In genomic region chr6:29792123-29793035, GRCh38 we compare ENCODE assay signal across 8 cellular contexts. TPM values are rescaled to one million over a fixed set of nuclear protein-coding genes. Genes with fewer than 3 reads are reported as not detected.
DNase-seq lines count a peak whose midpoint lies in the region; ATAC-seq and TF ChIP-seq lines count a peak whose summit lies in the region.

No MANE protein-coding gene starts in this region.

- TSS peak; percentile 67 for BruUV-seq in PC-3 (replicated peaks; lab: Mats Ljungman, UMichigan)

- POLR2A ChIA-PET in PC-3 (lab: Charles Lee; ENCODE audit: unreplicated experiment): no interaction called here

- in situ Hi-C loops in Caki2 (cut with HindIII; ENCODE audit: low pct_unique_long_range_greater_than_20kb, low sequenced_read_pairs): no loop called here

- peak overlapping the region; percentile 86 for H3K9ac ChIP-seq in PC-3 (ENCODE audit: low read length)

- TF ChIP-seq POLR2A in tibial nerve (IDR thresholded peaks at IDR 0.05): no peak

- peak; percentile 58; the same call in 1 of the 2 replicates for TF ChIP-seq CTCF in PC-3 (conservative IDR thresholded peaks at IDR 0.05; ENCODE audit: low read depth, low read length)
- TF ChIP-seq CTCF in tibial nerve (IDR thresholded peaks at IDR 0.05): peak; percentile 33 to 63 (median 55)

- CTCF ChIA-PET in PC-3 (lab: Charles Lee): no interaction called here

- peak overlapping the region; percentile 82 for H3K4me3 ChIP-seq in PC-3 (ENCODE audit: low read length)
- H3K4me3 ChIP-seq in tibial nerve: peak overlapping the region; percentile 30 to 62 (median 50)

- H3K4me1 ChIP-seq in PC-3 (ENCODE audit: insufficient read depth, low read length) (peaks cover 25% of the 10 kb centered on the region), tibial nerve (peaks cover 0 to 15% (median 0%) of the 10 kb centered on the region in 4 donors)

- intact Hi-C loops in PC-3 (cut with micrococcal nuclease) (no loop called here), cardiac septum (cut with DNase I) (loop anchor here (5.0 kb wide), 1 partner anchor 40 kb away; no protein-coding TSS in a partner anchor)

- peak overlapping the region; percentile 85 for H2AFZ ChIP-seq in PC-3 (ENCODE audit: low read length)

- DNase-seq in Caki2 (ENCODE audit: low read depth) (peak; percentile 71), PC-3 (peak; percentile 46), cardiac septum (ENCODE audit: low spot score) (peak; percentile 87), pons (ENCODE audit: low spot score) (peak; percentile 36), tibial nerve (ENCODE audit: low spot score in 2 of 2) (peak; percentile 29 to 40), DMS79 treated with DMSO at 0.1 percent for 48 hours (lab: John Stamatoyannopoulos, UW) (no peak), DMS153 treated with DMSO at 0.1 percent for 48 hours (lab: John Stamatoyannopoulos, UW; ENCODE audit: unreplicated experiment) (no peak)
- DNase-seq in activated naive CD4-positive, alpha-beta T cell treated with anti-CD3 and anti-CD28 coated beads, Interleukin-2, amount 50 U/mL, for 16 hours: peak; percentile 65

- no peaks in the 10 kb centered on the region for H3F3A ChIP-seq in PC-3 (ENCODE audit: low read length, unreplicated experiment)

- H3K36me3 ChIP-seq in PC-3 (ENCODE audit: low read depth, low read length) (no peaks in the 10 kb centered on the region), tibial nerve (no peaks in the 10 kb centered on the region)

- H3K9me3 ChIP-seq in PC-3 (ENCODE audit: low read length): no peaks in the 10 kb centered on the region
- H3K9me3 ChIP-seq in tibial nerve: no peaks in the 10 kb centered on the region

- H3K79me2 ChIP-seq in PC-3 (ENCODE audit: low read length): peaks cover 21% of the 10 kb centered on the region

- H3K4me2 ChIP-seq in PC-3 (ENCODE audit: low read length): peak overlapping the region; percentile 88

- H3K27ac ChIP-seq in PC-3 (ENCODE audit: low read length) (peak overlapping the region; percentile 65), tibial nerve (peak overlapping the region in 2 of 4 donors; percentile 44 to 45)

- no peak for TF ChIP-seq EP300 in tibial nerve (IDR thresholded peaks at IDR 0.05)

- peak; percentile 54 for ATAC-seq in PC-3

- H4K20me1 ChIP-seq in PC-3 (ENCODE audit: low read length): no peaks in the 10 kb centered on the region

- 2 to 5% methylated on average over 44 to 57 of the region's 79 CpGs for WGBS in tibial nerve, 2 donors

- H3K9me2 ChIP-seq in PC-3 (replicated peaks; ENCODE audit: low read length): no peaks in the 10 kb centered on the region

- H3K27me3 ChIP-seq in PC-3 (ENCODE audit: low read length): no peaks in the 10 kb centered on the region
- peaks cover 0 to 37% of the 10 kb centered on the region in 2 donors for H3K27me3 ChIP-seq in tibial nerve

RNA-seq across cellular contexts. Expression of gene HLA-G, which starts 35.2 kb away (rescaled TPM):
- not detected in 2 replicates for total RNA-seq in Caki2 (2014; rRNA removed; shearing (Covaris generic); ENCODE audit: low replicate concordance)
- total RNA-seq in PC-3 (2014; rRNA removed) (not detected in 2 replicates), cardiac septum (0.62 TPM), tibial nerve (not detected)

Comparison
In these comparisons a context has a peak if more than half of its experiments do, and no peak if none do; other contexts are left out.
1. DNase-seq: peak in Caki2 (single experiment), PC-3 (single experiment), activated naive CD4-positive, alpha-beta T cell treated with anti-CD3 and anti-CD28 coated beads, Interleukin-2, amount 50 U/mL, for 16 hours (single experiment), cardiac septum (single experiment), pons (single experiment) and tibial nerve (2 of 2); none in DMS79 treated with DMSO at 0.1 percent for 48 hours (single experiment) and DMS153 treated with DMSO at 0.1 percent for 48 hours (single experiment).